In the genomic region with DNA sequence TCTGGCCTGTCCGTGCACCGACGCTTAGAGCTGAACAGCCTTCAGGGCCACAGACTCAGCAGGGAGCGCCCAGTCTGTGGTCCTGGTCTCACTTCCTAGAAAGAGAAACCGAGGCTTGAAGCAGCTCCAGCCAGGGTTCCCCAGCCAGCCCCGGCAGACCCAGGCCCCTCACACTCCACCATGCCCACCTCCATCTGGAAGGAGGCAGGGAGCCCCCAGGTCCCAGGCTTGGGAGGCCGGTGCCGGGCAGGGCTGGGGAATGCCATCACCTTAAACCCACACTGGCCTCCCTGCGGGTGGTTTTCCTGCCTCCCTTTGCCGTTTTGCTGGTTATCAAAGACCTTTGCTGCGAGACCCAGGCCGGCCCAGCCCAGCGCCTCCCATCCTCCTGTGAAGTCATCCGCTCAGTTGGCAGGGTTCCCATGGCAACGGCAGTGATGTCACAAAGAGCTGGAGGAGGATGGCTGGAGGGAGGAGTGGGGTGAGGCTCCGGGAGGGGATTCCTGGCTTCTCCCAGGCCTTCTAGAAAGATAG, we compare ENCODE assay signal across 8 cellular contexts. TPM values are rescaled to one million over a fixed set of nuclear protein-coding genes. Genes with fewer than 3 reads are reported as not detected.
DNase-seq lines count a peak whose midpoint lies in the region; ATAC-seq and TF ChIP-seq lines count a peak whose summit lies in the region.

No MANE protein-coding gene starts in this region.

- DNase-seq in NCI-H2081 (lab: John Stamatoyannopoulos, UW), result peak; percentile 18 to 23
- no peak for DNase-seq in NCI-H2081 treated with DMSO at 0.1 percent for 48 hours (lab: John Stamatoyannopoulos, UW)
- DNase-seq in right cardiac atrium, result peak; percentile 58 to 70 (median 60)
- DNase-seq in spleen, result peak; percentile 42
- DNase-seq in activated CD4-positive, alpha-beta T cell treated with anti-CD3 and anti-CD28 coated beads, Interleukin-2, amount 10 ng/mL, durations not matched to agents 24 days and 14 days, result no peak
- DNase-seq in GM19238 (ENCODE audit: insufficient read length, low spot score), result no peak

- H3K4me1 ChIP-seq in right cardiac atrium (ENCODE audit: control insufficient read depth, insufficient read depth, low read length), result peaks cover 2% of the 10 kb centered on the region
- peaks cover 0 to 11% (median 2%) of the 10 kb centered on the region in 6 donors for H3K4me1 ChIP-seq in spleen

- H3K9me3 ChIP-seq in right cardiac atrium (ENCODE audit: control insufficient read depth, low read length), result no peaks in the 10 kb centered on the region
- no peaks in the 10 kb centered on the region for H3K9me3 ChIP-seq in spleen

- H3K4me3 ChIP-seq in right cardiac atrium (ENCODE audit: low read length), result no peak overlapping the region
- no peak overlapping the region for H3K4me3 ChIP-seq in spleen

- no peak overlapping the region for H3K27ac Mint-ChIP-seq in activated CD4-positive, alpha-beta T cell treated with anti-CD3 and anti-CD28 coated beads, Interleukin-2, amount 10 ng/mL, durations not matched to agents 24 days and 14 days

- H3K9me3 Mint-ChIP-seq in activated CD4-positive, alpha-beta T cell treated with anti-CD3 and anti-CD28 coated beads, Interleukin-2, amount 10 ng/mL, durations not matched to agents 24 days and 14 days, result peaks cover 3% of the 10 kb centered on the region

- H3K36me3 Mint-ChIP-seq in activated CD4-positive, alpha-beta T cell treated with anti-CD3 and anti-CD28 coated beads, Interleukin-2, amount 10 ng/mL, durations not matched to agents 24 days and 14 days (ENCODE audit: low read depth), result no peaks in the 10 kb centered on the region

- WGBS in right cardiac atrium, result 34% methylated on average over 16 of the region's 16 CpGs
- 67 to 80% (median 74%) methylated on average over 10 to 16 of the region's 16 CpGs for WGBS in spleen, 5 donors

- intact Hi-C loops in right cardiac atrium (cut with DNase I), result no loop called here
- intact Hi-C loops in spleen (cut with DNase I; ENCODE audit: low total_unique reads), result no loop called here
- intact Hi-C loops in activated CD4-positive, alpha-beta T cell treated with anti-CD3 and anti-CD28 coated beads, Interleukin-2, amount 10 ng/mL, durations not matched to agents 24 days and 14 days (cut with micrococcal nuclease), result no loop called here

- peaks cover 2% of the 10 kb centered on the region for H3K4me1 Mint-ChIP-seq in activated CD4-positive, alpha-beta T cell treated with anti-CD3 and anti-CD28 coated beads, Interleukin-2, amount 10 ng/mL, durations not matched to agents 24 days and 14 days

- no peak for TF ChIP-seq CTCF in spleen (IDR thresholded peaks at IDR 0.05 in 8 of 11, conservative IDR thresholded peaks at IDR 0.05 in 3 of 11)

- H3K4me3 Mint-ChIP-seq in activated CD4-positive, alpha-beta T cell treated with anti-CD3 and anti-CD28 coated beads, Interleukin-2, amount 10 ng/mL, durations not matched to agents 24 days and 14 days, result no peak overlapping the region

- H3K27ac ChIP-seq in right cardiac atrium (ENCODE audit: low read length) (peak overlapping the region; percentile 34), spleen (no peak overlapping the region)

- H3K27me3 Mint-ChIP-seq in activated CD4-positive, alpha-beta T cell treated with anti-CD3 and anti-CD28 coated beads, Interleukin-2, amount 10 ng/mL, durations not matched to agents 24 days and 14 days, result no peaks in the 10 kb centered on the region

- peaks cover 0 to 4% (median 0%) of the 10 kb centered on the region in 6 donors for H3K36me3 ChIP-seq in spleen

- no peaks in the 10 kb centered on the region for H3K27me3 ChIP-seq in right cardiac atrium (ENCODE audit: control insufficient read depth, insufficient read depth)
- H3K27me3 ChIP-seq in spleen (replicated peaks in 1 of 7), result peaks cover 0 to 24% (median 0%) of the 10 kb centered on the region in 7 donors

- ATAC-seq in SK-N-SH treated with all-trans-retinoic acid at 6 μM for 48 hours (peak; percentile 17; the same call in 2 of the 3 replicates), right cardiac atrium (peak in 1 of 2 donors; percentile 8), HG03196 (IDR thresholded peaks at IDR 0.05; ENCODE audit: unreplicated experiment) (no peak)

- TF ChIP-seq POLR2A in spleen (IDR thresholded peaks at IDR 0.05), result no peak

TF ChIP-seq in SK-N-SH treated with all-trans-retinoic acid at 6 μM for 48 hours, 23 proteins besides CTCF, POLR2A, EP300 and RAD21:
- TF ChIP-seq ESRRG (CRISPR knock-in tag; IDR thresholded peaks at IDR 0.05), result no peak
- TF ChIP-seq ZNF70 (CRISPR knock-in tag; IDR thresholded peaks at IDR 0.05), result peak; percentile 96

RNA-seq across cellular contexts. Expression of gene ELFN1, which starts 24.0 kb away (rescaled TPM):
- total RNA-seq in right cardiac atrium, result 10 to 100 TPM; 11.8 to 13.7 (median 13.0) TPM
- polyA plus RNA-seq in right cardiac atrium, result 9.1 TPM
- total RNA-seq in spleen, result 1 to 10 TPM; 2.3 to 3.9 (median 2.8) TPM
- under 1 TPM; 0.22 to 0.70 (median 0.41) TPM for polyA plus RNA-seq in spleen
- not detected in 2 replicates for total RNA-seq in activated CD4-positive, alpha-beta T cell treated with anti-CD3 and anti-CD28 coated beads, Interleukin-2, amount 10 ng/mL, durations not matched to agents 24 days and 14 days

Comparison
In these comparisons a context has a peak if more than half of its experiments do, and no peak if none do; other contexts are left out.
1. DNase-seq: peak in NCI-H2081 (2 of 2), right cardiac atrium (3 of 3) and spleen (single experiment); none in NCI-H2081 treated with DMSO at 0.1 percent for 48 hours (single experiment), activated CD4-positive, alpha-beta T cell treated with anti-CD3 and anti-CD28 coated beads, Interleukin-2, amount 10 ng/mL, durations not matched to agents 24 days and 14 days (single experiment) and GM19238 (single experiment).